9 cellular contexts compared by ENCODE assay signal in genomic region chr12:93990832-93991748, GRCh38.
DNase-seq lines count a peak whose midpoint lies in the region; ATAC-seq and TF ChIP-seq lines count a peak whose summit lies in the region.
"Had no signal": no experiment of that assay in that cellular context is flagged by ENCODE, and none has a peak within 500 bp of the region (broad histone marks: within the 10 kb centered on the region; RNA-seq: fewer than 3 reads in every experiment).

No MANE protein-coding gene starts in this region.

- H3K36me3 ChIP-seq in brain microvascular endothelial cell (replicated peaks), result no peaks in the 10 kb centered on the region
- no peaks in the 10 kb centered on the region for H3K36me3 ChIP-seq in skeletal muscle tissue (ENCODE audit: control insufficient read depth in 3 of 3, insufficient read depth in 3 of 3, low read length in 3 of 3)

- ATAC-seq in GM21528 (IDR thresholded peaks at IDR 0.05; ENCODE audit: low FRiP score, unreplicated experiment) (no peak), GM19467 (IDR thresholded peaks at IDR 0.05; ENCODE audit: unreplicated experiment) (no peak), GM21423 (IDR thresholded peaks at IDR 0.05; ENCODE audit: unreplicated experiment) (no peak)

- no peaks in the 10 kb centered on the region for H3K9me3 ChIP-seq in skeletal muscle tissue (ENCODE audit: control insufficient read depth in 3 of 3, low read length in 3 of 3)

- DNase-seq in LHCN-M2 (ENCODE audit: low read depth) (peak; percentile 65), brain microvascular endothelial cell (peak; percentile 58), iPS-NIHi7 (ENCODE audit: extremely low spot score) (peak; percentile 75), GM20000 (ENCODE audit: low spot score) (no peak)
- DNase-seq: activated effector memory CD4-positive, alpha-beta T cell treated with Interleukin-2 at 50 U/mL for 16 hours had no signal

- H3K9ac ChIP-seq in skeletal muscle tissue (ENCODE audit: low read depth in 1 of 3, low read length in 3 of 3), result peak overlapping the region in 2 of 3 donors; percentile 46 to 54

- peaks cover 4 to 9% (median 7%) of the 10 kb centered on the region in 3 donors for H3K4me1 ChIP-seq in skeletal muscle tissue (ENCODE audit: control insufficient read depth in 3 of 3, insufficient read depth in 3 of 3, low read length in 3 of 3)

- TF ChIP-seq CTCF in brain microvascular endothelial cell (IDR thresholded peaks at IDR 0.05; ENCODE audit: low read depth, low read length, missing control alignments) (peak; percentile 76), GM20000 (IDR thresholded peaks at IDR 0.05; ENCODE audit: extremely low read depth, missing control alignments) (no peak)

- H3K27ac ChIP-seq in brain microvascular endothelial cell (no peak overlapping the region), skeletal muscle tissue (ENCODE audit: low read depth, low read length) (no peak overlapping the region)

- H3K27me3 ChIP-seq in brain microvascular endothelial cell (replicated peaks), result no peaks in the 10 kb centered on the region
- no peaks in the 10 kb centered on the region for H3K27me3 ChIP-seq in skeletal muscle tissue (ENCODE audit: control insufficient read depth in 3 of 3, insufficient read depth in 3 of 3, low read length in 3 of 3)

- in situ Hi-C loops in brain microvascular endothelial cell (cut with HindIII; ENCODE audit: low pct_ligation_motif_present, low sequenced_read_pairs), result no loop called here

- H3K4me3 ChIP-seq in brain microvascular endothelial cell (ENCODE audit: low read depth, low read length) (no peak overlapping the region), skeletal muscle tissue (ENCODE audit: low read length in 3 of 3) (peak overlapping the region; percentile 47 to 62 (median 59))
